ENCODE assay signal across 1 cellular context in the genomic region with DNA sequence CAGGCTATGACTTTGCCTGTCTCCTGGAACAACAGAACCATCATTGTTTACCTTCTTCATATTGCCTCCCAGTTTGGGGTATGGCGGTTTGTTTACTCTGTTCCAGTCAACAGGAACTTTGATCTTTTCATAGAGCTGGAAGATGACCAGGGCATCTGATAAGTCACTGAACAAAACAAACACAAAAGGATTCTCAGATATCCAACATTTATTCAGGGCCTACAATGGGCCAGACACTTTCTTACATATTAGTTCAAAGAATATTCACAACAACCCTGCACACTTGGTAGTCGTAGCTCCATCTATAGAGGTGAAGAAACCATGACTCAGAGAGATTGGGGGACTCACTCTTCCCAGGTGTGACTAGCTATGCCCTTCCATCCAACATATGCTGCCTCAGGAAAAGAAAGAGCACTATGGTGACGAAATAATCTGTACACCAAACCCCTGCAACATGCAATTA.
TF ChIP-seq lines count a peak whose summit lies in the region.

No MANE protein-coding gene starts in this region.

TF ChIP-seq in HepG2, 621 proteins besides CTCF, POLR2A, EP300 and RAD21 (continued from another document):
- TF ChIP-seq, protein P1, sequence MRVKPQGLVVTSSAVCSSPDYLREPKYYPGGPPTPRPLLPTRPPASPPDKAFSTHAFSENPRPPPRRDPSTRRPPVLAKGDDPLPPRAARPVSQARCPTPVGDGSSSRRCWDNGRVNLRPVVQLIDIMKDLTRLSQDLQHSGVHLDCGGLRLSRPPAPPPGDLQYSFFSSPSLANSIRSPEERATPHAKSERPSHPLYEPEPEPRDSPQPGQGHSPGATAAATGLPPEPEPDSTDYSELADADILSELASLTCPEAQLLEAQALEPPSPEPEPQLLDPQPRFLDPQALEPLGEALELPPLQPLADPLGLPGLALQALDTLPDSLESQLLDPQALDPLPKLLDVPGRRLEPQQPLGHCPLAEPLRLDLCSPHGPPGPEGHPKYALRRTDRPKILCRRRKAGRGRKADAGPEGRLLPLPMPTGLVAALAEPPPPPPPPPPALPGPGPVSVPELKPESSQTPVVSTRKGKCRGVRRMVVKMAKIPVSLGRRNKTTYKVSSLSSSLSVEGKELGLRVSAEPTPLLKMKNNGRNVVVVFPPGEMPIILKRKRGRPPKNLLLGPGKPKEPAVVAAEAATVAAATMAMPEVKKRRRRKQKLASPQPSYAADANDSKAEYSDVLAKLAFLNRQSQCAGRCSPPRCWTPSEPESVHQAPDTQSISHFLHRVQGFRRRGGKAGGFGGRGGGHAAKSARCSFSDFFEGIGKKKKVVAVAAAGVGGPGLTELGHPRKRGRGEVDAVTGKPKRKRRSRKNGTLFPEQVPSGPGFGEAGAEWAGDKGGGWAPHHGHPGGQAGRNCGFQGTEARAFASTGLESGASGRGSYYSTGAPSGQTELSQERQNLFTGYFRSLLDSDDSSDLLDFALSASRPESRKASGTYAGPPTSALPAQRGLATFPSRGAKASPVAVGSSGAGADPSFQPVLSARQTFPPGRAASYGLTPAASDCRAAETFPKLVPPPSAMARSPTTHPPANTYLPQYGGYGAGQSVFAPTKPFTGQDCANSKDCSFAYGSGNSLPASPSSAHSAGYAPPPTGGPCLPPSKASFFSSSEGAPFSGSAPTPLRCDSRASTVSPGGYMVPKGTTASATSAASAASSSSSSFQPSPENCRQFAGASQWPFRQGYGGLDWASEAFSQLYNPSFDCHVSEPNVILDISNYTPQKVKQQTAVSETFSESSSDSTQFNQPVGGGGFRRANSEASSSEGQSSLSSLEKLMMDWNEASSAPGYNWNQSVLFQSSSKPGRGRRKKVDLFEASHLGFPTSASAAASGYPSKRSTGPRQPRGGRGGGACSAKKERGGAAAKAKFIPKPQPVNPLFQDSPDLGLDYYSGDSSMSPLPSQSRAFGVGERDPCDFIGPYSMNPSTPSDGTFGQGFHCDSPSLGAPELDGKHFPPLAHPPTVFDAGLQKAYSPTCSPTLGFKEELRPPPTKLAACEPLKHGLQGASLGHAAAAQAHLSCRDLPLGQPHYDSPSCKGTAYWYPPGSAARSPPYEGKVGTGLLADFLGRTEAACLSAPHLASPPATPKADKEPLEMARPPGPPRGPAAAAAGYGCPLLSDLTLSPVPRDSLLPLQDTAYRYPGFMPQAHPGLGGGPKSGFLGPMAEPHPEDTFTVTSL (CRISPR knock-in tag; IDR thresholded peaks at IDR 0.05; ENCODE audit: borderline replicate concordance): peak; percentile 97
- TF ChIP-seq, protein P2, sequence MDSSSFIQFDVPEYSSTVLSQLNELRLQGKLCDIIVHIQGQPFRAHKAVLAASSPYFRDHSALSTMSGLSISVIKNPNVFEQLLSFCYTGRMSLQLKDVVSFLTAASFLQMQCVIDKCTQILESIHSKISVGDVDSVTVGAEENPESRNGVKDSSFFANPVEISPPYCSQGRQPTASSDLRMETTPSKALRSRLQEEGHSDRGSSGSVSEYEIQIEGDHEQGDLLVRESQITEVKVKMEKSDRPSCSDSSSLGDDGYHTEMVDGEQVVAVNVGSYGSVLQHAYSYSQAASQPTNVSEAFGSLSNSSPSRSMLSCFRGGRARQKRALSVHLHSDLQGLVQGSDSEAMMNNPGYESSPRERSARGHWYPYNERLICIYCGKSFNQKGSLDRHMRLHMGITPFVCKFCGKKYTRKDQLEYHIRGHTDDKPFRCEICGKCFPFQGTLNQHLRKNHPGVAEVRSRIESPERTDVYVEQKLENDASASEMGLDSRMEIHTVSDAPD (CRISPR knock-in tag; IDR thresholded peaks at IDR 0.05): no peak
- TF ChIP-seq GATAD1 (CRISPR knock-in tag; IDR thresholded peaks at IDR 0.05) (peak; percentile 49), MIXL1 (CRISPR knock-in tag; IDR thresholded peaks at IDR 0.05) (peak; percentile 50), ZNF713 (CRISPR knock-in tag; IDR thresholded peaks at IDR 0.05) (no peak), ZNF850 (CRISPR knock-in tag; conservative IDR thresholded peaks at IDR 0.05) (no peak), ESRRA (CRISPR knock-in tag; IDR thresholded peaks at IDR 0.05; ENCODE audit: low read depth) (no peak), KDM5B (CRISPR knock-in tag; IDR thresholded peaks at IDR 0.05; ENCODE audit: borderline replicate concordance) (no peak), XBP1 (CRISPR knock-in tag; IDR thresholded peaks at IDR 0.05) (peak; percentile 31; the same call in 1 of the 2 replicates), SP1 (IDR thresholded peaks at IDR 0.05) (no peak), SP1 (CRISPR knock-in tag; IDR thresholded peaks at IDR 0.05) (peak; percentile 48; the same call in 1 of the 2 replicates), ZNF792 (CRISPR knock-in tag; IDR thresholded peaks at IDR 0.05) (peak; percentile 74), SMYD3 (CRISPR knock-in tag; IDR thresholded peaks at IDR 0.05) (no peak), YEATS2 (CRISPR knock-in tag; IDR thresholded peaks at IDR 0.05; ENCODE audit: borderline replicate concordance) (peak; percentile 29; the same call in 1 of the 2 replicates), DNMT3B (CRISPR knock-in tag; conservative IDR thresholded peaks at IDR 0.05) (no peak; the same call in 1 of the 2 replicates), SKI (IDR thresholded peaks at IDR 0.05; ENCODE audit: partially characterized antibody) (peak; percentile 82), TGIF2 (CRISPR knock-in tag; IDR thresholded peaks at IDR 0.05) (no peak), SPEN (CRISPR knock-in tag; IDR thresholded peaks at IDR 0.05; ENCODE audit: low read depth) (no peak; the same call in 1 of the 2 replicates), GZF1 (CRISPR knock-in tag; IDR thresholded peaks at IDR 0.05) (0 out of 2 replicates have a peak, but pooled peaks have one; percentile 36), KAT2B (IDR thresholded peaks at IDR 0.05; ENCODE audit: borderline replicate concordance, low read depth, low read length) (no peak), ZNF451 (CRISPR knock-in tag; IDR thresholded peaks at IDR 0.05) (no peak), SMARCC2 (IDR thresholded peaks at IDR 0.05) (peak; percentile 66; the same call in 1 of the 2 replicates), FOXK1 (CRISPR knock-in tag; IDR thresholded peaks at IDR 0.05; ENCODE audit: borderline replicate concordance, low read depth) (peak; percentile 85), ZFP36L1 (CRISPR knock-in tag; IDR thresholded peaks at IDR 0.05) (0 out of 2 replicates have a peak, but pooled peaks have one; percentile 53), NONO (IDR thresholded peaks at IDR 0.05) (no peak), NONO (CRISPR knock-in tag; conservative IDR thresholded peaks at IDR 0.05) (peak; percentile 70), SIX4 (CRISPR knock-in tag; IDR thresholded peaks at IDR 0.05) (peak; percentile 92), ELF3 (CRISPR knock-in tag; IDR thresholded peaks at IDR 0.05) (peak; percentile 70), ZNF205 (CRISPR knock-in tag; IDR thresholded peaks at IDR 0.05) (peak; percentile 54), ONECUT2 (CRISPR knock-in tag; IDR thresholded peaks at IDR 0.05) (peak; percentile 50; the same call in 1 of the 2 replicates), ZNF24 (IDR thresholded peaks at IDR 0.05) (no peak), PAX8 (CRISPR knock-in tag; IDR thresholded peaks at IDR 0.05; ENCODE audit: borderline replicate concordance) (no peak), FOXP1 (IDR thresholded peaks at IDR 0.05) (peak; percentile 97), FOXP1 (CRISPR knock-in tag; IDR thresholded peaks at IDR 0.05) (peak; percentile 98), TP53 (CRISPR knock-in tag; conservative IDR thresholded peaks at IDR 0.05) (no peak), ZEB1 (IDR thresholded peaks at IDR 0.05; ENCODE audit: insufficient replicate concordance, low read depth) (peak; percentile 28), DPF2 (CRISPR knock-in tag; IDR thresholded peaks at IDR 0.05; ENCODE audit: borderline replicate concordance, low read depth) (peak; percentile 96), ELF1 (CRISPR knock-in tag; IDR thresholded peaks at IDR 0.05) (0 out of 2 replicates have a peak, but pooled peaks have one; percentile 24)
- TF ChIP-seq, protein P3, sequence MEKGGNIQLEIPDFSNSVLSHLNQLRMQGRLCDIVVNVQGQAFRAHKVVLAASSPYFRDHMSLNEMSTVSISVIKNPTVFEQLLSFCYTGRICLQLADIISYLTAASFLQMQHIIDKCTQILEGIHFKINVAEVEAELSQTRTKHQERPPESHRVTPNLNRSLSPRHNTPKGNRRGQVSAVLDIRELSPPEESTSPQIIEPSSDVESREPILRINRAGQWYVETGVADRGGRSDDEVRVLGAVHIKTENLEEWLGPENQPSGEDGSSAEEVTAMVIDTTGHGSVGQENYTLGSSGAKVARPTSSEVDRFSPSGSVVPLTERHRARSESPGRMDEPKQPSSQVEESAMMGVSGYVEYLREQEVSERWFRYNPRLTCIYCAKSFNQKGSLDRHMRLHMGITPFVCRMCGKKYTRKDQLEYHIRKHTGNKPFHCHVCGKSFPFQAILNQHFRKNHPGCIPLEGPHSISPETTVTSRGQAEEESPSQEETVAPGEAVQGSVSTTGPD (CRISPR knock-in tag; IDR thresholded peaks at IDR 0.05): no peak
- TF ChIP-seq, protein P4, sequence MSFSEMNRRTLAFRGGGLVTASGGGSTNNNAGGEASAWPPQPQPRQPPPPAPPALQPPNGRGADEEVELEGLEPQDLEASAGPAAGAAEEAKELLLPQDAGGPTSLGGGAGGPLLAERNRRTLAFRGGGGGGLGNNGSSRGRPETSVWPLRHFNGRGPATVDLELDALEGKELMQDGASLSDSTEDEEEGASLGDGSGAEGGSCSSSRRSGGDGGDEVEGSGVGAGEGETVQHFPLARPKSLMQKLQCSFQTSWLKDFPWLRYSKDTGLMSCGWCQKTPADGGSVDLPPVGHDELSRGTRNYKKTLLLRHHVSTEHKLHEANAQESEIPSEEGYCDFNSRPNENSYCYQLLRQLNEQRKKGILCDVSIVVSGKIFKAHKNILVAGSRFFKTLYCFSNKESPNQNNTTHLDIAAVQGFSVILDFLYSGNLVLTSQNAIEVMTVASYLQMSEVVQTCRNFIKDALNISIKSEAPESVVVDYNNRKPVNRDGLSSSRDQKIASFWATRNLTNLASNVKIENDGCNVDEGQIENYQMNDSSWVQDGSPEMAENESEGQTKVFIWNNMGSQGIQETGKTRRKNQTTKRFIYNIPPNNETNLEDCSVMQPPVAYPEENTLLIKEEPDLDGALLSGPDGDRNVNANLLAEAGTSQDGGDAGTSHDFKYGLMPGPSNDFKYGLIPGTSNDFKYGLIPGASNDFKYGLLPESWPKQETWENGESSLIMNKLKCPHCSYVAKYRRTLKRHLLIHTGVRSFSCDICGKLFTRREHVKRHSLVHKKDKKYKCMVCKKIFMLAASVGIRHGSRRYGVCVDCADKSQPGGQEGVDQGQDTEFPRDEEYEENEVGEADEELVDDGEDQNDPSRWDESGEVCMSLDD (CRISPR knock-in tag; IDR thresholded peaks at IDR 0.05; ENCODE audit: borderline replicate concordance): peak; percentile 46; the same call in 1 of the 2 replicates
- TF ChIP-seq, protein P5, sequence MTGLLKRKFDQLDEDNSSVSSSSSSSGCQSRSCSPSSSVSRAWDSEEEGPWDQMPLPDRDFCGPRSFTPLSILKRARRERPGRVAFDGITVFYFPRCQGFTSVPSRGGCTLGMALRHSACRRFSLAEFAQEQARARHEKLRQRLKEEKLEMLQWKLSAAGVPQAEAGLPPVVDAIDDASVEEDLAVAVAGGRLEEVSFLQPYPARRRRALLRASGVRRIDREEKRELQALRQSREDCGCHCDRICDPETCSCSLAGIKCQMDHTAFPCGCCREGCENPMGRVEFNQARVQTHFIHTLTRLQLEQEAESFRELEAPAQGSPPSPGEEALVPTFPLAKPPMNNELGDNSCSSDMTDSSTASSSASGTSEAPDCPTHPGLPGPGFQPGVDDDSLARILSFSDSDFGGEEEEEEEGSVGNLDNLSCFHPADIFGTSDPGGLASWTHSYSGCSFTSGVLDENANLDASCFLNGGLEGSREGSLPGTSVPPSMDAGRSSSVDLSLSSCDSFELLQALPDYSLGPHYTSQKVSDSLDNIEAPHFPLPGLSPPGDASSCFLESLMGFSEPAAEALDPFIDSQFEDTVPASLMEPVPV (CRISPR knock-in tag; IDR thresholded peaks at IDR 0.05): no peak
- TF ChIP-seq, protein P6, sequence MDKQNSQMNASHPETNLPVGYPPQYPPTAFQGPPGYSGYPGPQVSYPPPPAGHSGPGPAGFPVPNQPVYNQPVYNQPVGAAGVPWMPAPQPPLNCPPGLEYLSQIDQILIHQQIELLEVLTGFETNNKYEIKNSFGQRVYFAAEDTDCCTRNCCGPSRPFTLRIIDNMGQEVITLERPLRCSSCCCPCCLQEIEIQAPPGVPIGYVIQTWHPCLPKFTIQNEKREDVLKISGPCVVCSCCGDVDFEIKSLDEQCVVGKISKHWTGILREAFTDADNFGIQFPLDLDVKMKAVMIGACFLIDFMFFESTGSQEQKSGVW (CRISPR knock-in tag; IDR thresholded peaks at IDR 0.05; ENCODE audit: borderline replicate concordance): no peak
- TF ChIP-seq, protein P7, sequence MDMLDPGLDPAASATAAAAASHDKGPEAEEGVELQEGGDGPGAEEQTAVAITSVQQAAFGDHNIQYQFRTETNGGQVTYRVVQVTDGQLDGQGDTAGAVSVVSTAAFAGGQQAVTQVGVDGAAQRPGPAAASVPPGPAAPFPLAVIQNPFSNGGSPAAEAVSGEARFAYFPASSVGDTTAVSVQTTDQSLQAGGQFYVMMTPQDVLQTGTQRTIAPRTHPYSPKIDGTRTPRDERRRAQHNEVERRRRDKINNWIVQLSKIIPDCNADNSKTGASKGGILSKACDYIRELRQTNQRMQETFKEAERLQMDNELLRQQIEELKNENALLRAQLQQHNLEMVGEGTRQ (IDR thresholded peaks at IDR 0.05; ENCODE audit: low read depth, low read length): no peak
- TF ChIP-seq, protein P7 (CRISPR knock-in tag; IDR thresholded peaks at IDR 0.05; ENCODE audit: borderline replicate concordance): no peak
TF ChIP-seq in HepG2: peak in this region for 166.
